ENCODE assay signal across 1 cellular context in genomic region chr16:82653550-82654511, GRCh38.
TF ChIP-seq lines count a peak whose summit lies in the region.

No MANE protein-coding gene starts in this region.

TF ChIP-seq in HCT116, 20 proteins besides CTCF, POLR2A, EP300 and RAD21 (continued from another document):
- no peak for TF ChIP-seq ZBTB33 (IDR thresholded peaks at IDR 0.05; ENCODE audit: extremely low read depth, insufficient replicate concordance, low read length)
- TF ChIP-seq, protein P1, sequence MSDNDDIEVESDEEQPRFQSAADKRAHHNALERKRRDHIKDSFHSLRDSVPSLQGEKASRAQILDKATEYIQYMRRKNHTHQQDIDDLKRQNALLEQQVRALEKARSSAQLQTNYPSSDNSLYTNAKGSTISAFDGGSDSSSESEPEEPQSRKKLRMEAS (IDR thresholded peaks at IDR 0.05) = peak; percentile 64; the same call in 1 of the 2 replicates
- TF ChIP-seq ELF1 (IDR thresholded peaks at IDR 0.05; ENCODE audit: borderline replicate concordance, low read depth) = no peak
- TF ChIP-seq CEBPB (IDR thresholded peaks at IDR 0.05; ENCODE audit: low read depth) = no peak
- TF ChIP-seq JUND (IDR thresholded peaks at IDR 0.05) = peak; percentile 91
